Comparison of ENCODE assay signal across 1 cellular context in the genomic region with DNA sequence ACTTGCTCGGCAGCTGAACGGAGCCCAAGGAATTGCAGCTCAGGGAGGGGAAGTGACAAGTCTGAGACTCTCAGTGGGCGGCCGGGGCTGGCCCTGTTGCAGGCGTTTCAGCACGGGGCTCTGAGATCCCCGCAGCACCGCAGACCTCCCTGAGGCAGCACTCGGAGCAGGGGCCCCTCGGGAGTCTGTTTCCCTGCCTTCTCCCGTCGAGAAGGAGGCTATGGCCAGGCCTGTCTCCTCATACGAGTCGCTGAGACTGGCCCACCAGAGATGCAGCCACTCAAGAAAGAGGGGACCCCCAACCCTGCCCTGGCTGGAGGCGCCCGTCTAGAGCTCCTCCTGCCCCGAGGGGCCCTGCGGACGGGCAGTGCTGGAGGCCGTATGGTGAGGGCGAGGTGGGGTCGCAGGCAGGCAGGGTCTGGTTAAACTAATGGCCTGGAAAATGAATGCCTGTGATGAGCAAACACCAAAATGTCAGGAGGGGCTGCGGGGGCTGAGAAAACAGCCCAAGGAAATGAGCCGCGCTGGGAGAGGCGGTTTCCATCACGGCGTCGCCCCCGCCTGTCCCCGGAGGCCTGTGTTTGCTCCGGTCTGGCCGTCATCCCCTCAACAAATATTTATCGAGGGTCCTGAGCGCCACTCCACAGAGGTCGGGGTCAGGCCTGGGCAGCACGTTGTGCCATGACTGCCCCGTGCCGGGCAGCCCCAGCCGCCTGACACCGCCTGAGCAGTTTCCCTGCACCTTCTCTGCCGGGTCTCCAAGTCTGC.
TF ChIP-seq lines count a peak whose summit lies in the region.

No MANE protein-coding gene starts in this region.

TF ChIP-seq in HepG2, 621 proteins besides CTCF, POLR2A, EP300 and RAD21 (continued from another document and continues in another):
- TF ChIP-seq ZNF556 (CRISPR knock-in tag; IDR thresholded peaks at IDR 0.05; ENCODE audit: borderline replicate concordance) (peak; percentile 21; the same call in 1 of the 2 replicates), ZNF530 (CRISPR knock-in tag; IDR thresholded peaks at IDR 0.05; ENCODE audit: low read depth) (no peak), TEAD3 (CRISPR knock-in tag; optimal IDR thresholded peaks at IDR 0.05; ENCODE audit: borderline replicate concordance) (peak; percentile 59), HMG20A (CRISPR knock-in tag; IDR thresholded peaks at IDR 0.05; ENCODE audit: borderline replicate concordance) (peak; percentile 71; the same call in 1 of the 2 replicates), PITX1 (CRISPR knock-in tag; IDR thresholded peaks at IDR 0.05) (peak; percentile 79), ZNF160 (CRISPR knock-in tag; IDR thresholded peaks at IDR 0.05) (peak; percentile 65; the same call in 1 of the 2 replicates), ZNF563 (CRISPR knock-in tag; IDR thresholded peaks at IDR 0.05) (0 out of 2 replicates have a peak, but pooled peaks have one; percentile 21), ZKSCAN1 (IDR thresholded peaks at IDR 0.05; ENCODE audit: low read length) (no peak), ZNF713 (CRISPR knock-in tag; IDR thresholded peaks at IDR 0.05) (no peak), THAP11 (CRISPR knock-in tag; IDR thresholded peaks at IDR 0.05) (peak; percentile 73), ZSCAN12 (CRISPR knock-in tag; IDR thresholded peaks at IDR 0.05) (no peak), NCOA2 (CRISPR knock-in tag; IDR thresholded peaks at IDR 0.05) (peak; percentile 68), KDM3A (CRISPR knock-in tag; IDR thresholded peaks at IDR 0.05; ENCODE audit: low read depth) (peak; percentile 70; the same call in 1 of the 2 replicates), ATAD3A (CRISPR knock-in tag; IDR thresholded peaks at IDR 0.05) (no peak), SP5 (CRISPR knock-in tag; IDR thresholded peaks at IDR 0.05; ENCODE audit: borderline replicate concordance, low read depth) (peak; percentile 43; the same call in 1 of the 2 replicates), ZNF607 (CRISPR knock-in tag; IDR thresholded peaks at IDR 0.05; ENCODE audit: borderline replicate concordance) (peak; percentile 48; the same call in 1 of the 2 replicates), SMAD1 (CRISPR knock-in tag; IDR thresholded peaks at IDR 0.05; ENCODE audit: borderline replicate concordance, low read depth) (no peak), ZNF772 (CRISPR knock-in tag; IDR thresholded peaks at IDR 0.05) (no peak), ATF7-NPFF (CRISPR knock-in tag; IDR thresholded peaks at IDR 0.05; ENCODE audit: low read depth) (no peak), GTF3A (CRISPR knock-in tag; conservative IDR thresholded peaks at IDR 0.05) (no peak), ARNTL (CRISPR knock-in tag; IDR thresholded peaks at IDR 0.05) (peak; percentile 83; the same call in 1 of the 2 replicates), ZNF777 (CRISPR knock-in tag; IDR thresholded peaks at IDR 0.05) (peak; percentile 63; the same call in 1 of the 2 replicates), ZNF354B (CRISPR knock-in tag; IDR thresholded peaks at IDR 0.05) (no peak), MBNL3 (CRISPR knock-in tag; conservative IDR thresholded peaks at IDR 0.05) (no peak), FOXO1 (CRISPR knock-in tag; IDR thresholded peaks at IDR 0.05) (peak; percentile 47; the same call in 1 of the 2 replicates)
- TF ChIP-seq, protein P1, sequence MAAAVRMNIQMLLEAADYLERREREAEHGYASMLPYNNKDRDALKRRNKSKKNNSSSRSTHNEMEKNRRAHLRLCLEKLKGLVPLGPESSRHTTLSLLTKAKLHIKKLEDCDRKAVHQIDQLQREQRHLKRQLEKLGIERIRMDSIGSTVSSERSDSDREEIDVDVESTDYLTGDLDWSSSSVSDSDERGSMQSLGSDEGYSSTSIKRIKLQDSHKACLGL (CRISPR knock-in tag; IDR thresholded peaks at IDR 0.05) = no peak
- TF ChIP-seq, protein P2, sequence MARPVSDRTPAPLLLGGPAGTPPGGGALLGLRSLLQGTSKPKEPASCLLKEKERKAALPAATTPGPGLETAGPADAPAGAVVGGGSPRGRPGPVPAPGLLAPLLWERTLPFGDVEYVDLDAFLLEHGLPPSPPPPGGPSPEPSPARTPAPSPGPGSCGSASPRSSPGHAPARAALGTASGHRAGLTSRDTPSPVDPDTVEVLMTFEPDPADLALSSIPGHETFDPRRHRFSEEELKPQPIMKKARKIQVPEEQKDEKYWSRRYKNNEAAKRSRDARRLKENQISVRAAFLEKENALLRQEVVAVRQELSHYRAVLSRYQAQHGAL (CRISPR knock-in tag; IDR thresholded peaks at IDR 0.05; ENCODE audit: not compliant biosample characterization) = peak; percentile 77
- TF ChIP-seq, protein P3, sequence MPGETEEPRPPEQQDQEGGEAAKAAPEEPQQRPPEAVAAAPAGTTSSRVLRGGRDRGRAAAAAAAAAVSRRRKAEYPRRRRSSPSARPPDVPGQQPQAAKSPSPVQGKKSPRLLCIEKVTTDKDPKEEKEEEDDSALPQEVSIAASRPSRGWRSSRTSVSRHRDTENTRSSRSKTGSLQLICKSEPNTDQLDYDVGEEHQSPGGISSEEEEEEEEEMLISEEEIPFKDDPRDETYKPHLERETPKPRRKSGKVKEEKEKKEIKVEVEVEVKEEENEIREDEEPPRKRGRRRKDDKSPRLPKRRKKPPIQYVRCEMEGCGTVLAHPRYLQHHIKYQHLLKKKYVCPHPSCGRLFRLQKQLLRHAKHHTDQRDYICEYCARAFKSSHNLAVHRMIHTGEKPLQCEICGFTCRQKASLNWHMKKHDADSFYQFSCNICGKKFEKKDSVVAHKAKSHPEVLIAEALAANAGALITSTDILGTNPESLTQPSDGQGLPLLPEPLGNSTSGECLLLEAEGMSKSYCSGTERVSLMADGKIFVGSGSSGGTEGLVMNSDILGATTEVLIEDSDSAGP (CRISPR knock-in tag; IDR thresholded peaks at IDR 0.05; ENCODE audit: borderline replicate concordance) = peak; percentile 44; the same call in 1 of the 2 replicates
- TF ChIP-seq, protein P4, sequence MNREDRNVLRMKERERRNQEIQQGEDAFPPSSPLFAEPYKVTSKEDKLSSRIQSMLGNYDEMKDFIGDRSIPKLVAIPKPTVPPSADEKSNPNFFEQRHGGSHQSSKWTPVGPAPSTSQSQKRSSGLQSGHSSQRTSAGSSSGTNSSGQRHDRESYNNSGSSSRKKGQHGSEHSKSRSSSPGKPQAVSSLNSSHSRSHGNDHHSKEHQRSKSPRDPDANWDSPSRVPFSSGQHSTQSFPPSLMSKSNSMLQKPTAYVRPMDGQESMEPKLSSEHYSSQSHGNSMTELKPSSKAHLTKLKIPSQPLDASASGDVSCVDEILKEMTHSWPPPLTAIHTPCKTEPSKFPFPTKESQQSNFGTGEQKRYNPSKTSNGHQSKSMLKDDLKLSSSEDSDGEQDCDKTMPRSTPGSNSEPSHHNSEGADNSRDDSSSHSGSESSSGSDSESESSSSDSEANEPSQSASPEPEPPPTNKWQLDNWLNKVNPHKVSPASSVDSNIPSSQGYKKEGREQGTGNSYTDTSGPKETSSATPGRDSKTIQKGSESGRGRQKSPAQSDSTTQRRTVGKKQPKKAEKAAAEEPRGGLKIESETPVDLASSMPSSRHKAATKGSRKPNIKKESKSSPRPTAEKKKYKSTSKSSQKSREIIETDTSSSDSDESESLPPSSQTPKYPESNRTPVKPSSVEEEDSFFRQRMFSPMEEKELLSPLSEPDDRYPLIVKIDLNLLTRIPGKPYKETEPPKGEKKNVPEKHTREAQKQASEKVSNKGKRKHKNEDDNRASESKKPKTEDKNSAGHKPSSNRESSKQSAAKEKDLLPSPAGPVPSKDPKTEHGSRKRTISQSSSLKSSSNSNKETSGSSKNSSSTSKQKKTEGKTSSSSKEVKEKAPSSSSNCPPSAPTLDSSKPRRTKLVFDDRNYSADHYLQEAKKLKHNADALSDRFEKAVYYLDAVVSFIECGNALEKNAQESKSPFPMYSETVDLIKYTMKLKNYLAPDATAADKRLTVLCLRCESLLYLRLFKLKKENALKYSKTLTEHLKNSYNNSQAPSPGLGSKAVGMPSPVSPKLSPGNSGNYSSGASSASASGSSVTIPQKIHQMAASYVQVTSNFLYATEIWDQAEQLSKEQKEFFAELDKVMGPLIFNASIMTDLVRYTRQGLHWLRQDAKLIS (CRISPR knock-in tag; IDR thresholded peaks at IDR 0.05) = no peak
- TF ChIP-seq, protein P5, sequence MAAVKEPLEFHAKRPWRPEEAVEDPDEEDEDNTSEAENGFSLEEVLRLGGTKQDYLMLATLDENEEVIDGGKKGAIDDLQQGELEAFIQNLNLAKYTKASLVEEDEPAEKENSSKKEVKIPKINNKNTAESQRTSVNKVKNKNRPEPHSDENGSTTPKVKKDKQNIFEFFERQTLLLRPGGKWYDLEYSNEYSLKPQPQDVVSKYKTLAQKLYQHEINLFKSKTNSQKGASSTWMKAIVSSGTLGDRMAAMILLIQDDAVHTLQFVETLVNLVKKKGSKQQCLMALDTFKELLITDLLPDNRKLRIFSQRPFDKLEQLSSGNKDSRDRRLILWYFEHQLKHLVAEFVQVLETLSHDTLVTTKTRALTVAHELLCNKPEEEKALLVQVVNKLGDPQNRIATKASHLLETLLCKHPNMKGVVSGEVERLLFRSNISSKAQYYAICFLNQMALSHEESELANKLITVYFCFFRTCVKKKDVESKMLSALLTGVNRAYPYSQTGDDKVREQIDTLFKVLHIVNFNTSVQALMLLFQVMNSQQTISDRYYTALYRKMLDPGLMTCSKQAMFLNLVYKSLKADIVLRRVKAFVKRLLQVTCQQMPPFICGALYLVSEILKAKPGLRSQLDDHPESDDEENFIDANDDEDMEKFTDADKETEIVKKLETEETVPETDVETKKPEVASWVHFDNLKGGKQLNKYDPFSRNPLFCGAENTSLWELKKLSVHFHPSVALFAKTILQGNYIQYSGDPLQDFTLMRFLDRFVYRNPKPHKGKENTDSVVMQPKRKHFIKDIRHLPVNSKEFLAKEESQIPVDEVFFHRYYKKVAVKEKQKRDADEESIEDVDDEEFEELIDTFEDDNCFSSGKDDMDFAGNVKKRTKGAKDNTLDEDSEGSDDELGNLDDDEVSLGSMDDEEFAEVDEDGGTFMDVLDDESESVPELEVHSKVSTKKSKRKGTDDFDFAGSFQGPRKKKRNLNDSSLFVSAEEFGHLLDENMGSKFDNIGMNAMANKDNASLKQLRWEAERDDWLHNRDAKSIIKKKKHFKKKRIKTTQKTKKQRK (IDR thresholded peaks at IDR 0.05; ENCODE audit: low read length) = no peak
- TF ChIP-seq, protein P6, sequence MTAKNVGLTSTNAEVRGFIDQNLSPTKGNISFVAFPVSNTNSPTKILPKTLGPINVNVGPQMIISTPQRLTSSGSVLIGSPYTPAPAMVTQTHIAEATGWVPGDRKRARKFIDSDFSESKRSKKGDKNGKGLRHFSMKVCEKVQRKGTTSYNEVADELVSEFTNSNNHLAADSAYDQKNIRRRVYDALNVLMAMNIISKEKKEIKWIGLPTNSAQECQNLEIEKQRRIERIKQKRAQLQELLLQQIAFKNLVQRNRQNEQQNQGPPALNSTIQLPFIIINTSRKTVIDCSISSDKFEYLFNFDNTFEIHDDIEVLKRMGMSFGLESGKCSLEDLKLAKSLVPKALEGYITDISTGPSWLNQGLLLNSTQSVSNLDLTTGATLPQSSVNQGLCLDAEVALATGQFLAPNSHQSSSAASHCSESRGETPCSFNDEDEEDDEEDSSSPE (CRISPR knock-in tag; IDR thresholded peaks at IDR 0.05) = peak; percentile 22; the same call in 1 of the 2 replicates
- TF ChIP-seq, protein P7, sequence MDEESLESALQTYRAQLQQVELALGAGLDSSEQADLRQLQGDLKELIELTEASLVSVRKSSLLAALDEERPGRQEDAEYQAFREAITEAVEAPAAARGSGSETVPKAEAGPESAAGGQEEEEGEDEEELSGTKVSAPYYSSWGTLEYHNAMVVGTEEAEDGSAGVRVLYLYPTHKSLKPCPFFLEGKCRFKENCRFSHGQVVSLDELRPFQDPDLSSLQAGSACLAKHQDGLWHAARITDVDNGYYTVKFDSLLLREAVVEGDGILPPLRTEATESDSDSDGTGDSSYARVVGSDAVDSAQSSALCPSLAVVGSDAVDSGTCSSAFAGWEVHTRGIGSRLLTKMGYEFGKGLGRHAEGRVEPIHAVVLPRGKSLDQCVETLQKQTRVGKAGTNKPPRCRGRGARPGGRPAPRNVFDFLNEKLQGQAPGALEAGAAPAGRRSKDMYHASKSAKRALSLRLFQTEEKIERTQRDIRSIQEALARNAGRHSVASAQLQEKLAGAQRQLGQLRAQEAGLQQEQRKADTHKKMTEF (CRISPR knock-in tag; IDR thresholded peaks at IDR 0.05) = peak; percentile 83
- TF ChIP-seq, protein P8, sequence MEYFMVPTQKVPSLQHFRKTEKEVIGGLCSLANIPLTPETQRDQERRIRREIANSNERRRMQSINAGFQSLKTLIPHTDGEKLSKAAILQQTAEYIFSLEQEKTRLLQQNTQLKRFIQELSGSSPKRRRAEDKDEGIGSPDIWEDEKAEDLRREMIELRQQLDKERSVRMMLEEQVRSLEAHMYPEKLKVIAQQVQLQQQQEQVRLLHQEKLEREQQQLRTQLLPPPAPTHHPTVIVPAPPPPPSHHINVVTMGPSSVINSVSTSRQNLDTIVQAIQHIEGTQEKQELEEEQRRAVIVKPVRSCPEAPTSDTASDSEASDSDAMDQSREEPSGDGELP (IDR thresholded peaks at IDR 0.05; ENCODE audit: borderline replicate concordance, low read depth) = peak; percentile 29; the same call in 1 of the 2 replicates
- TF ChIP-seq, protein P9, sequence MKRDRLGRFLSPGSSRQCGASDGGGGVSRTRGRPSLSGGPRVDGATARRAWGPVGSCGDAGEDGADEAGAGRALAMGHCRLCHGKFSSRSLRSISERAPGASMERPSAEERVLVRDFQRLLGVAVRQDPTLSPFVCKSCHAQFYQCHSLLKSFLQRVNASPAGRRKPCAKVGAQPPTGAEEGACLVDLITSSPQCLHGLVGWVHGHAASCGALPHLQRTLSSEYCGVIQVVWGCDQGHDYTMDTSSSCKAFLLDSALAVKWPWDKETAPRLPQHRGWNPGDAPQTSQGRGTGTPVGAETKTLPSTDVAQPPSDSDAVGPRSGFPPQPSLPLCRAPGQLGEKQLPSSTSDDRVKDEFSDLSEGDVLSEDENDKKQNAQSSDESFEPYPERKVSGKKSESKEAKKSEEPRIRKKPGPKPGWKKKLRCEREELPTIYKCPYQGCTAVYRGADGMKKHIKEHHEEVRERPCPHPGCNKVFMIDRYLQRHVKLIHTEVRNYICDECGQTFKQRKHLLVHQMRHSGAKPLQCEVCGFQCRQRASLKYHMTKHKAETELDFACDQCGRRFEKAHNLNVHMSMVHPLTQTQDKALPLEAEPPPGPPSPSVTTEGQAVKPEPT (CRISPR knock-in tag; IDR thresholded peaks at IDR 0.05; ENCODE audit: low read depth) = 0 out of 2 replicates have a peak, but pooled peaks have one; percentile 32
- TF ChIP-seq, protein P10, sequence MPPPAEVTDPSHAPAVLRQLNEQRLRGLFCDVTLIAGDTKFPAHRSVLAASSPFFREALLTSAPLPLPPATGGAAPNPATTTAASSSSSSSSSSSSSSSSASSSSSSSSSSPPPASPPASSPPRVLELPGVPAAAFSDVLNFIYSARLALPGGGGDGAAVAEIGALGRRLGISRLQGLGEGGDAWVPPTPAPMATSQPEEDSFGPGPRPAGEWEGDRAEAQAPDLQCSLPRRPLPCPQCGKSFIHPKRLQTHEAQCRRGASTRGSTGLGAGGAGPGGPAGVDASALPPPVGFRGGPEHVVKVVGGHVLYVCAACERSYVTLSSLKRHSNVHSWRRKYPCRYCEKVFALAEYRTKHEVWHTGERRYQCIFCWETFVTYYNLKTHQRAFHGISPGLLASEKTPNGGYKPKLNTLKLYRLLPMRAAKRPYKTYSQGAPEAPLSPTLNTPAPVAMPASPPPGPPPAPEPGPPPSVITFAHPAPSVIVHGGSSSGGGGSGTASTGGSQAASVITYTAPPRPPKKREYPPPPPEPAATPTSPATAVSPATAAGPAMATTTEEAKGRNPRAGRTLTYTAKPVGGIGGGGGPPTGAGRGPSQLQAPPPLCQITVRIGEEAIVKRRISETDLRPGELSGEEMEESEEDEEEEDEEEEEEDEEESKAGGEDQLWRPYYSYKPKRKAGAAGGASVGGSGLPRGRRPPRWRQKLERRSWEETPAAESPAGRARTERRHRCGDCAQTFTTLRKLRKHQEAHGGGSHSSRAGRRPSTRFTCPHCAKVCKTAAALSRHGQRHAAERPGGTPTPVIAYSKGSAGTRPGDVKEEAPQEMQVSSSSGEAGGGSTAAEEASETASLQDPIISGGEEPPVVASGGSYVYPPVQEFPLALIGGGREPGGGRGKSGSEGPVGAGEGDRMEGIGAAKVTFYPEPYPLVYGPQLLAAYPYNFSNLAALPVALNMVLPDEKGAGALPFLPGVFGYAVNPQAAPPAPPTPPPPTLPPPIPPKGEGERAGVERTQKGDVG (CRISPR knock-in tag; IDR thresholded peaks at IDR 0.05; ENCODE audit: borderline replicate concordance) = 0 out of 2 replicates have a peak, but pooled peaks have one; percentile 22
